22 cellular contexts compared by ENCODE assay signal in genomic region chr9:120043448-120043847, GRCh38.
DNase-seq lines count a peak whose midpoint lies in the region; ATAC-seq lines count a peak whose summit lies in the region.
"Had no signal": no experiment of that assay in that cellular context is flagged by ENCODE, and none has a peak within 500 bp of the region (broad histone marks: within the 10 kb centered on the region; RNA-seq: fewer than 3 reads in every experiment).

No MANE protein-coding gene starts in this region.

- H3K36me3 Mint-ChIP-seq in effector memory CD8-positive, alpha-beta T cell (ENCODE audit: insufficient read depth), result no peaks in the 10 kb centered on the region
- H3K36me3 Mint-ChIP-seq: activated naive CD8-positive, alpha-beta T cell treated with anti-CD3 and anti-CD28 coated beads for 36 hours; brain; stimulated activated memory B cell treated with anti-CD40 and anti-IgM and Interleukin-4, amounts not matched to agents 10 μg/mL and 1 μg/mL and 100 μg/mL, for 72 hours had no signal

- no peaks in the 10 kb centered on the region for H3K4me1 Mint-ChIP-seq in effector memory CD8-positive, alpha-beta T cell (ENCODE audit: low read depth in 2 of 2)
- H3K4me1 Mint-ChIP-seq: activated naive CD8-positive, alpha-beta T cell treated with anti-CD3 and anti-CD28 coated beads for 36 hours; stimulated activated memory B cell treated with anti-CD40 and anti-IgM and Interleukin-4, amounts not matched to agents 10 μg/mL and 1 μg/mL and 100 μg/mL, for 72 hours had no signal

- no peaks in the 10 kb centered on the region for H3K27me3 Mint-ChIP-seq in effector memory CD8-positive, alpha-beta T cell
- H3K27me3 Mint-ChIP-seq: activated naive CD8-positive, alpha-beta T cell treated with anti-CD3 and anti-CD28 coated beads for 36 hours; stimulated activated memory B cell treated with anti-CD40 and anti-IgM and Interleukin-4, amounts not matched to agents 10 μg/mL and 1 μg/mL and 100 μg/mL, for 72 hours had no signal

- ATAC-seq in HG02763 (IDR thresholded peaks at IDR 0.05; ENCODE audit: unreplicated experiment), result no peak
- no peak for ATAC-seq in effector memory CD8-positive, alpha-beta T cell (replicated peaks)
- ATAC-seq: heart left ventricle; psoas muscle; stimulated activated memory B cell treated with anti-CD40 and anti-IgM and Interleukin-4, amounts not matched to agents 10 μg/mL and 1 μg/mL and 100 μg/mL, for 72 hours had no signal

- DNase-seq in NCI-H748 (lab: John Stamatoyannopoulos, UW; ENCODE audit: unreplicated experiment) (peak; percentile 70), NCI-H748 treated with DMSO at 0.1 percent for 48 hours (lab: John Stamatoyannopoulos, UW) (no peak), NCI-H345 treated with DMSO at 0.1 percent for 48 hours (lab: John Stamatoyannopoulos, UW; ENCODE audit: unreplicated experiment) (peak; percentile 24), SW480 (ENCODE audit: low spot score) (peak; percentile 3), mesenteric fat pad (ENCODE audit: low spot score) (no peak), GM19240 (ENCODE audit: insufficient read length, low spot score) (no peak)
- DNase-seq in effector memory CD8-positive, alpha-beta T cell, result no peak
- DNase-seq: activated CD8-positive, alpha-beta memory T cell treated with anti-CD3 and anti-CD28 coated beads for 24 hours; activated naive CD8-positive, alpha-beta T cell treated with anti-CD3 and anti-CD28 coated beads for 36 hours; DMS79 treated with DMSO at 0.1 percent for 48 hours; HCEC 1CT; heart left ventricle; Karpas-422; NCI-H187; nephron progenitor cell; psoas muscle; SIG-M5; stimulated activated CD4-positive, alpha-beta T cell treated with anti-CD3 and anti-CD28 coated beads, Interleukin-12 subunit alpha, Interleukin-12 subunit beta, amount 100 ng/mL, for 4 hours; thyroid gland had no signal

- H3K27ac Mint-ChIP-seq in effector memory CD8-positive, alpha-beta T cell, result peak overlapping the region in 1 of 2 donors; percentile 14
- H3K27ac Mint-ChIP-seq: activated naive CD8-positive, alpha-beta T cell treated with anti-CD3 and anti-CD28 coated beads for 36 hours; nephron progenitor cell; stimulated activated memory B cell treated with anti-CD40 and anti-IgM and Interleukin-4, amounts not matched to agents 10 μg/mL and 1 μg/mL and 100 μg/mL, for 72 hours had no signal

- H3K9me3 Mint-ChIP-seq in effector memory CD8-positive, alpha-beta T cell, result peaks cover 6 to 12% of the 10 kb centered on the region in 2 donors
- H3K9me3 Mint-ChIP-seq: activated naive CD8-positive, alpha-beta T cell treated with anti-CD3 and anti-CD28 coated beads for 36 hours; brain; nephron progenitor cell had no signal

- H3K4me3 Mint-ChIP-seq in effector memory CD8-positive, alpha-beta T cell, result no peak overlapping the region
- H3K4me3 Mint-ChIP-seq: activated naive CD8-positive, alpha-beta T cell treated with anti-CD3 and anti-CD28 coated beads for 36 hours; brain; nephron progenitor cell; stimulated activated memory B cell treated with anti-CD40 and anti-IgM and Interleukin-4, amounts not matched to agents 10 μg/mL and 1 μg/mL and 100 μg/mL, for 72 hours had no signal

Comparison
In these comparisons a context has a peak if more than half of its experiments do, and no peak if none do; other contexts are left out.
1. DNase-seq: peak in NCI-H748 (single experiment), NCI-H345 treated with DMSO at 0.1 percent for 48 hours (single experiment) and SW480 (single experiment); none in NCI-H748 treated with DMSO at 0.1 percent for 48 hours (single experiment), mesenteric fat pad (single experiment), effector memory CD8-positive, alpha-beta T cell (0 of 3) and GM19240 (single experiment).